In genomic region chr20:32485126-32485769, GRCh38 we compare ENCODE assay signal across 8 cellular contexts.
A peak's percentile ranks its signal among the peaks of the same experiment; 100 is the strongest.
DNase-seq lines count a peak whose midpoint lies in the region; ATAC-seq and TF ChIP-seq lines count a peak whose summit lies in the region.

No MANE protein-coding gene starts in this region.

- H3K9me2 ChIP-seq in SK-N-SH = no peaks in the 10 kb centered on the region

- POLR2A ChIA-PET in CD4-positive, alpha-beta memory T cell (lab: Charles Lee; ENCODE audit: partially characterized antibody) = interaction anchor here (0.6 to 3.5 kb wide), 21 partner anchors 9 to 253 kb away, joined by 3 to 27 read pairs (median 4); no protein-coding TSS in a partner anchor
- POLR2A ChIA-PET in SK-N-SH (lab: Yijun Ruan, JAX) = interaction anchor here (0.7 to 2.0 kb wide), 7 partner anchors 12 to 126 kb away, joined by 3 to 11 read pairs (median 3); no protein-coding TSS in a partner anchor

- H3K4me3 Mint-ChIP-seq in CD4-positive, alpha-beta memory T cell = peak overlapping the region; percentile 90 to 98 (median 94)
- peak overlapping the region; percentile 95 for H3K4me3 Mint-ChIP-seq in activated naive CD4-positive, alpha-beta T cell treated with anti-CD3 and anti-CD28 coated beads, Interleukin-2, amount 50 U/mL, for 24 hours
- H3K4me3 Mint-ChIP-seq in glutamatergic neuron (ENCODE audit: unreplicated experiment) = peak overlapping the region; percentile 91

- TF ChIP-seq RAD21 in SK-N-SH (IDR thresholded peaks at IDR 0.05; ENCODE audit: low read length) = peak; percentile 72

- peak; percentile 76 for ATAC-seq in GM21619 (IDR thresholded peaks at IDR 0.05; ENCODE audit: unreplicated experiment)

- intact Hi-C loops in CD4-positive, alpha-beta memory T cell (cut with micrococcal nuclease) = loop anchor here (1.0 to 5.0 kb wide), 8 partner anchors 14 to 278 kb away; partner anchors contain the start of genes ASXL1, KIF3B, PLAGL2 and POFUT1
- intact Hi-C loops in ovary (cut with DNase I) = loop anchor here in 1 of 4 donors (10.0 kb wide), 1 partner anchor 280 kb away; the partner anchor contains the start of genes PLAGL2 and POFUT1
- intact Hi-C loops in thyroid gland (cut with DNase I) = no loop called here

- peaks cover 45% of the 10 kb centered on the region for H3K4me1 ChIP-seq in CD4-positive, alpha-beta memory T cell (ENCODE audit: insufficient read depth, low read length)
- H3K4me1 ChIP-seq in SK-N-SH (ENCODE audit: control insufficient read depth in 1 of 2, insufficient read depth in 2 of 2, low read depth in 1 of 2, low read length in 1 of 2) = peaks cover 0 to 33% of the 10 kb centered on the region in 2 experiments; a peak in 2 of 4 replicates
- no peaks in the 10 kb centered on the region for H3K4me1 ChIP-seq in ovary (ENCODE audit: insufficient read depth)
- H3K4me1 ChIP-seq in thyroid gland = peaks cover 22 to 25% of the 10 kb centered on the region in 2 donors

- DNase-seq in CD4-positive, alpha-beta memory T cell = peak; percentile 84 to 91 (median 86)
- DNase-seq in NB4 (ENCODE audit: low read depth) (peak; percentile 87), SK-N-SH (peak; percentile 61), glutamatergic neuron (peak; percentile 91), ovary (peak; percentile 65 to 84 (median 79)), thyroid gland (peak; percentile 78 to 81)

- 6% methylated on average over 17 of the region's 17 CpGs for WGBS in SK-N-SH (ENCODE audit: low lambda C conversion rate)
- 1 to 3% (median 1%) methylated on average over 17 of the region's 17 CpGs for WGBS in ovary, 3 donors
- WGBS in thyroid gland, 2 donors = 6% methylated on average over 17 of the region's 17 CpGs

- TF ChIP-seq POLR2A in NB4 (IDR thresholded peaks at IDR 0.05; ENCODE audit: extremely low read depth, insufficient read length) (no peak), ovary (IDR thresholded peaks at IDR 0.05) (no peak), thyroid gland (IDR thresholded peaks at IDR 0.05) (no peak)

- H3F3A ChIP-seq in SK-N-SH (replicated peaks; ENCODE audit: insufficient read depth) = peaks cover 5% of the 10 kb centered on the region

- no peaks in the 10 kb centered on the region for H3K9me3 ChIP-seq in CD4-positive, alpha-beta memory T cell (ENCODE audit: control insufficient read depth in 1 of 2, low read length in 2 of 2)
- H3K9me3 ChIP-seq in SK-N-SH (no peaks in the 10 kb centered on the region), ovary (no peaks in the 10 kb centered on the region), thyroid gland (no peaks in the 10 kb centered on the region)

- no peaks in the 10 kb centered on the region for H3K27me3 ChIP-seq in CD4-positive, alpha-beta memory T cell (ENCODE audit: insufficient read depth, low read length)
- H3K27me3 ChIP-seq in SK-N-SH (ENCODE audit: insufficient read depth) (no peaks in the 10 kb centered on the region), ovary (no peaks in the 10 kb centered on the region), thyroid gland (no peaks in the 10 kb centered on the region)

- H2AFZ ChIP-seq in SK-N-SH (ENCODE audit: low read depth) = peak overlapping the region; percentile 75

- H3K4me1 Mint-ChIP-seq in CD4-positive, alpha-beta memory T cell = peaks cover 30 to 49% (median 36%) of the 10 kb centered on the region in 4 donors
- H3K4me1 Mint-ChIP-seq in activated naive CD4-positive, alpha-beta T cell treated with anti-CD3 and anti-CD28 coated beads, Interleukin-2, amount 50 U/mL, for 24 hours = peaks cover 49% of the 10 kb centered on the region
- H3K4me1 Mint-ChIP-seq in glutamatergic neuron (ENCODE audit: low read depth, unreplicated experiment) = peaks cover 15% of the 10 kb centered on the region

- H3K79me2 ChIP-seq in SK-N-SH (ENCODE audit: insufficient read depth) = peaks cover 27% of the 10 kb centered on the region

- H3K4me2 ChIP-seq in SK-N-SH = peak overlapping the region; percentile 97

- no peaks in the 10 kb centered on the region for H3K9me3 Mint-ChIP-seq in CD4-positive, alpha-beta memory T cell
- peaks cover 8% of the 10 kb centered on the region for H3K9me3 Mint-ChIP-seq in activated naive CD4-positive, alpha-beta T cell treated with anti-CD3 and anti-CD28 coated beads, Interleukin-2, amount 50 U/mL, for 24 hours
- H3K9me3 Mint-ChIP-seq in glutamatergic neuron (ENCODE audit: unreplicated experiment) = peaks cover 20% of the 10 kb centered on the region

- CTCF ChIA-PET in CD4-positive, alpha-beta memory T cell (lab: Charles Lee; ENCODE audit: partially characterized antibody) = interaction anchor here (1.1 to 1.8 kb wide), 6 partner anchors 9 to 126 kb away, joined by 3 to 11 read pairs (median 4); no protein-coding TSS in a partner anchor
- CTCF ChIA-PET in SK-N-SH (lab: Yijun Ruan, JAX) = interaction anchor here (0.6 to 4.1 kb wide), 22 partner anchors 9 to 873 kb away, joined by 3 to 41 read pairs (median 4); no protein-coding TSS in a partner anchor

- H3K9ac ChIP-seq in SK-N-SH = peak overlapping the region; percentile 81

- H3K36me3 ChIP-seq in CD4-positive, alpha-beta memory T cell (ENCODE audit: insufficient read depth, low read length) = peaks cover 1% of the 10 kb centered on the region
- H3K36me3 ChIP-seq in SK-N-SH (replicated peaks in 1 of 2; ENCODE audit: control insufficient read depth in 1 of 2, insufficient read depth in 2 of 2, low read length in 1 of 2) (peaks cover 0 to 4% of the 10 kb centered on the region in 2 experiments), ovary (no peaks in the 10 kb centered on the region), thyroid gland (no peaks in the 10 kb centered on the region)

- peaks cover 0 to 1% of the 10 kb centered on the region in 2 donors for H3K27me3 Mint-ChIP-seq in CD4-positive, alpha-beta memory T cell
- no peaks in the 10 kb centered on the region for H3K27me3 Mint-ChIP-seq in activated naive CD4-positive, alpha-beta T cell treated with anti-CD3 and anti-CD28 coated beads, Interleukin-2, amount 50 U/mL, for 24 hours
- H3K27me3 Mint-ChIP-seq in glutamatergic neuron (ENCODE audit: unreplicated experiment) = peaks cover 14% of the 10 kb centered on the region

- peak overlapping the region; percentile 58 for H3K27ac ChIP-seq in CD4-positive, alpha-beta memory T cell (ENCODE audit: low read depth, low read length)
- H3K27ac ChIP-seq in SK-N-SH (ENCODE audit: low read depth in 2 of 2, low read length in 1 of 2) (peak overlapping the region; percentile 87 to 100), ovary (no peak overlapping the region), thyroid gland (peak overlapping the region; percentile 18 to 90 (median 83))

- peaks cover 20% of the 10 kb centered on the region for H4K20me1 ChIP-seq in SK-N-SH (ENCODE audit: insufficient read depth)

- H3K4me3 ChIP-seq in CD4-positive, alpha-beta memory T cell (ENCODE audit: low read length in 2 of 2) = peak overlapping the region; percentile 2 to 64
- H3K4me3 ChIP-seq in NB4 (ENCODE audit: low read depth, low read length) (peak overlapping the region; percentile 62), SK-N-SH (ENCODE audit: low read depth in 2 of 2, low read length in 1 of 2) (peak overlapping the region; percentile 53 to 61), ovary (peak overlapping the region; percentile 92), thyroid gland (replicated peaks in 1 of 3) (no peak overlapping the region)

- TF ChIP-seq EP300 in SK-N-SH (IDR thresholded peaks at IDR 0.05; ENCODE audit: borderline replicate concordance in 1 of 2, low read depth in 1 of 2, low read length in 1 of 2) (no peak), ovary (IDR thresholded peaks at IDR 0.05) (no peak)

- H3K27ac Mint-ChIP-seq in CD4-positive, alpha-beta memory T cell = peak overlapping the region; percentile 92 to 98 (median 96)
- peak overlapping the region; percentile 95 for H3K27ac Mint-ChIP-seq in activated naive CD4-positive, alpha-beta T cell treated with anti-CD3 and anti-CD28 coated beads, Interleukin-2, amount 50 U/mL, for 24 hours
- peak overlapping the region; percentile 95 for H3K27ac Mint-ChIP-seq in glutamatergic neuron (ENCODE audit: unreplicated experiment)

- peak; percentile 91 for TF ChIP-seq CTCF in NB4 (IDR thresholded peaks at IDR 0.05; ENCODE audit: low read depth, low read length)
- peak; percentile 79 for TF ChIP-seq CTCF in SK-N-SH (IDR thresholded peaks at IDR 0.05)
- peak; percentile 92 for TF ChIP-seq CTCF in glutamatergic neuron (IDR thresholded peaks at IDR 0.05; ENCODE audit: partially characterized antibody, unreplicated experiment)
- peak; percentile 41 to 81 (median 68) for TF ChIP-seq CTCF in ovary (IDR thresholded peaks at IDR 0.05)
- TF ChIP-seq CTCF in thyroid gland (IDR thresholded peaks at IDR 0.05) = peak; percentile 59 to 80 (median 77)

- peaks cover 13 to 17% of the 10 kb centered on the region in 2 donors for H3K36me3 Mint-ChIP-seq in CD4-positive, alpha-beta memory T cell
- H3K36me3 Mint-ChIP-seq in activated naive CD4-positive, alpha-beta T cell treated with anti-CD3 and anti-CD28 coated beads, Interleukin-2, amount 50 U/mL, for 24 hours = peaks cover 11% of the 10 kb centered on the region
- peaks cover 9% of the 10 kb centered on the region for H3K36me3 Mint-ChIP-seq in glutamatergic neuron (ENCODE audit: unreplicated experiment)

TF ChIP-seq in SK-N-SH, 30 proteins besides CTCF, POLR2A, EP300 and RAD21 (continues in another document):
- TF ChIP-seq USF1 (IDR thresholded peaks at IDR 0.05; ENCODE audit: borderline replicate concordance, low read depth) (no peak), IRF3 (IDR thresholded peaks at IDR 0.05; ENCODE audit: low read depth, low read length) (no peak), TCF12 (IDR thresholded peaks at IDR 0.05) (no peak), TEAD4 (IDR thresholded peaks at IDR 0.05; ENCODE audit: borderline replicate concordance, insufficient read depth) (no peak), TAF1 (IDR thresholded peaks at IDR 0.05; ENCODE audit: borderline replicate concordance, low read depth, low read length) (peak; percentile 10; the same call in 1 of the 2 replicates), CHD2 (IDR thresholded peaks at IDR 0.05; ENCODE audit: low read length, partially characterized antibody) (peak; percentile 36), EZH2phosphoT487 (IDR thresholded peaks at IDR 0.05; ENCODE audit: borderline replicate concordance, low read depth) (no peak)

Comparison
In these comparisons a context has a peak if more than half of its experiments do, and no peak if none do; other contexts are left out.
1. H3K27ac ChIP-seq: peak in CD4-positive, alpha-beta memory T cell (single experiment), SK-N-SH (2 of 2) and thyroid gland (3 of 3); none in ovary (0 of 2).
2. H3K4me3 ChIP-seq: peak in CD4-positive, alpha-beta memory T cell (2 of 2), NB4 (single experiment), SK-N-SH (2 of 2) and ovary (single experiment); none in thyroid gland (0 of 3).
3. Peak in every context shown above with its lines, with median percentiles within 50 percentile points of each other: DNase-seq, H3K27ac Mint-ChIP-seq, H3K4me3 Mint-ChIP-seq and CTCF ChIP-seq.